29 cellular contexts compared by ENCODE assay signal in the genomic region with DNA sequence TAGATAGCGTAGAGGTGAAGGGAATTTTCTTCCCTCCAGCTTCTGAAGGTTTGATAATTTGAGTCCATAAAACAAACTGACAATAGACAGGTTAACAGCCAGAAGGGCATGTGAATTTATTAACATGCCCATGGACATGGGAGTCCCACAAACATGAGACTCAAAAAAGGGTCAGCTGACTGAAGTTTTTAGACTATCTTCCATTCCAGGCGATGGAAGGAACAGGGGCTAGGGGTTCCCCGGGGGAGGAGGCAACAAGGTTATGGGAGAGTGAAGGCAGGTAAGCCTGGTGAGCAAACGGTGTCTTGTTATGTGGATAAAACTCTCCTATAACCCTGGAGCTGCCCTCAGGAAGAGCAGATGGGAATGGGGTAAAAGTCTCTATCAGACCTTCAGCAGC.
"Had no signal": no experiment of that assay in that cellular context is flagged by ENCODE, and none has a peak within 500 bp of the region (broad histone marks: within the 10 kb centered on the region; RNA-seq: fewer than 3 reads in every experiment).

No MANE protein-coding gene starts in this region.

- H3K4me3 Mint-ChIP-seq: immature natural killer cell; naive thymus-derived CD8-positive, alpha-beta T cell; nephron; neural crest cell; stimulated activated effector memory CD8-positive, alpha-beta T cell treated with anti-CD3 and anti-CD28 coated beads, Interleukin-12 subunit alpha, Interleukin-12 subunit beta, amount 100 ng/mL, for 72 hours; stimulated activated naive CD8-positive, alpha-beta T cell treated with anti-CD3 and anti-CD28 coated beads, Interleukin-15, Interleukin-2, amounts not matched to agents 100 ng/mL and 50 ng/mL, for 24 hours had no signal

- H3K9me3 ChIP-seq: pancreas, prostate gland, suprapubic skin, thoracic aorta, upper lobe of right lung, uterus had no signal

- H3K27me3 ChIP-seq: left lung, pancreas, sigmoid colon, spleen, suprapubic skin, tibial artery, upper lobe of right lung, uterus had no signal

- ATAC-seq: left colon; left lung; lower lobe of right lung; naive thymus-derived CD8-positive, alpha-beta T cell; right cardiac atrium; stimulated activated effector memory CD8-positive, alpha-beta T cell treated with anti-CD3 and anti-CD28 coated beads, Interleukin-12 subunit alpha, Interleukin-12 subunit beta, amount 100 ng/mL, for 72 hours; upper lobe of right lung had no signal

- H3K4me3 ChIP-seq: left lung, lower lobe of right lung, pancreas, prostate gland, sigmoid colon, spleen, suprapubic skin, thoracic aorta, tibial artery, upper lobe of right lung, uterus had no signal

- H3K27ac Mint-ChIP-seq: immature natural killer cell; naive thymus-derived CD8-positive, alpha-beta T cell; nephron; stimulated activated effector memory CD8-positive, alpha-beta T cell treated with anti-CD3 and anti-CD28 coated beads, Interleukin-12 subunit alpha, Interleukin-12 subunit beta, amount 100 ng/mL, for 72 hours; stimulated activated naive CD8-positive, alpha-beta T cell treated with anti-CD3 and anti-CD28 coated beads, Interleukin-15, Interleukin-2, amounts not matched to agents 100 ng/mL and 50 ng/mL, for 24 hours had no signal

- H3K36me3 Mint-ChIP-seq: stimulated activated effector memory CD8-positive, alpha-beta T cell treated with anti-CD3 and anti-CD28 coated beads, Interleukin-12 subunit alpha, Interleukin-12 subunit beta, amount 100 ng/mL, for 72 hours had no signal

- H3K4me1 Mint-ChIP-seq: nephron; stimulated activated effector memory CD8-positive, alpha-beta T cell treated with anti-CD3 and anti-CD28 coated beads, Interleukin-12 subunit alpha, Interleukin-12 subunit beta, amount 100 ng/mL, for 72 hours had no signal

- H3K27ac ChIP-seq: left lung, lower lobe of right lung, pancreas, prostate gland, sigmoid colon, spleen, suprapubic skin, thoracic aorta, tibial artery, upper lobe of right lung, uterus had no signal

- H3K4me1 ChIP-seq: left lung, lower lobe of right lung, prostate gland, sigmoid colon, spleen, suprapubic skin, tibial artery, upper lobe of right lung, uterus had no signal

- H3K9me3 Mint-ChIP-seq: stimulated activated effector memory CD8-positive, alpha-beta T cell treated with anti-CD3 and anti-CD28 coated beads, Interleukin-12 subunit alpha, Interleukin-12 subunit beta, amount 100 ng/mL, for 72 hours; stimulated activated naive CD8-positive, alpha-beta T cell treated with anti-CD3 and anti-CD28 coated beads, Interleukin-15, Interleukin-2, amounts not matched to agents 100 ng/mL and 50 ng/mL, for 24 hours had no signal

- DNase-seq: hypothalamus; immature natural killer cell; kidney; left colon; left lung; lower lobe of right lung; mammary epithelial cell; mesenchymal stem cell; naive thymus-derived CD8-positive, alpha-beta T cell; nucleus accumbens; pancreas; posterior cingulate gyrus; right cardiac atrium; sigmoid colon; small intestine; spleen; stimulated activated CD4-positive, alpha-beta T cell treated with anti-CD3 and anti-CD28 coated beads, Interleukin-4, amount 100 ng/mL, for 24 hours; stimulated activated naive CD4-positive, alpha-beta T cell; tibial artery; trophoblast cell; upper lobe of right lung; uterus had no signal

- H3K36me3 ChIP-seq: left lung, lower lobe of right lung, pancreas, prostate gland, sigmoid colon, suprapubic skin, thoracic aorta, tibial artery, upper lobe of right lung, uterus had no signal
